In the genomic region with DNA sequence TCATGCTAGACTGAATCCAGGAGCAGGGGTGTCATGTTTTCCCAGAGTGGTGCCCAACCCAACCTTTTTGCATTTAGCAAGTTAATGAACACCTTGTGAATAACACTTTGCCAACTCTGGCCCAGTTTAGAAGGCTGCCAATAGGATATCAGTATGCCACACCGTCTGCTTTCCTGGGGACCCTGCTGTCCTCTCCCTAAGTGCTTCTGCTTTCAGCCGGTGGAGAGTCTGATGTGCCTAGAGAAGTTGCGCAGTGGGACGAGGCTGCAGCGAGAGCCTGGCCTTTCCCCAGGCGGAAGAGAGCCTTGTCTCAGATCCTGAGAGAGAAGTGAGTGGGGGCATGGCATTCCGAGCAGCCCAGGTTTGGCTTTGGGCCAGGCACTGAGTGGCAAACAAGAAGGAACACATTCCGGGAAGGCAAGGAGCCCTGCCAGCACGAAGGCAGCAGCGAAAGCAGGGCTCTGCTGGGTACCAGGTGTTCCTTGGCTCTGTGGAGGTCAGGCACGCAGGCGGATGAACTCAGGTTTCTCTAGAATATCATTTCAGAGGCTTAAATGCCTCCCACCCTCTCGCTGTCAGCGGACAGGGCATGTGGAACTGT, we compare ENCODE assay signal across 8 cellular contexts. TPM values are rescaled to one million over a fixed set of nuclear protein-coding genes. Genes with fewer than 3 reads are reported as not detected.
A peak's percentile ranks its signal among the peaks of the same experiment; 100 is the strongest.
DNase-seq lines count a peak whose midpoint lies in the region; ATAC-seq and TF ChIP-seq lines count a peak whose summit lies in the region.

No MANE protein-coding gene starts in this region.

- H3K9me2 ChIP-seq in hepatocyte (replicated peaks; ENCODE audit: insufficient read depth): no peaks in the 10 kb centered on the region

- H3K79me2 ChIP-seq in hepatocyte: no peaks in the 10 kb centered on the region

- H3K36me3 ChIP-seq in BJ (ENCODE audit: control insufficient read depth, insufficient read depth, low read length) (no peaks in the 10 kb centered on the region), MG63 (no peaks in the 10 kb centered on the region), hepatocyte (replicated peaks; ENCODE audit: insufficient read depth, low read depth) (no peaks in the 10 kb centered on the region)

- DNase-seq in BJ (ENCODE audit: low read depth) (no peak), MG63 (peak; percentile 37), amygdala (lab: John Stamatoyannopoulos, UW) (peak in 34 of 56 donors; percentile 7 to 75 (median 50)), hepatocyte (ENCODE audit: low spot score) (peak; percentile 64), germinal center (ENCODE audit: low spot score) (no peak)
- no peak for DNase-seq in stimulated activated CD4-positive, alpha-beta T cell treated with anti-CD3 and anti-CD28 coated beads, Interleukin-4, amount 100 ng/mL, for 24 hours

- H3K4me2 ChIP-seq in hepatocyte: peak overlapping the region; percentile 72

- CTCF ChIA-PET in BJ (lab: Yijun Ruan, JAX): interaction anchor here (0.7 to 2.2 kb wide), 11 partner anchors 8 to 412 kb away, joined by 3 to 18 read pairs (median 7); no protein-coding TSS in a partner anchor

- 51% methylated on average over 14 of the region's 14 CpGs for whole genome bisulfite sequencing in hepatocyte (ENCODE audit: low lambda C conversion rate, missing lambda C conversion rate)

- H2AFZ ChIP-seq in hepatocyte: peak overlapping the region; percentile 45

- no peaks in the 10 kb centered on the region for H3K27me3 ChIP-seq in BJ (ENCODE audit: control insufficient read depth, insufficient read depth, low read length)
- no peaks in the 10 kb centered on the region for H3K27me3 ChIP-seq in MG63
- no peaks in the 10 kb centered on the region for H3K27me3 ChIP-seq in hepatocyte

- H3K9me3 ChIP-seq in MG63 (no peaks in the 10 kb centered on the region), hepatocyte (ENCODE audit: low read depth) (no peaks in the 10 kb centered on the region)

- no peaks in the 10 kb centered on the region for H4K20me1 ChIP-seq in hepatocyte (ENCODE audit: insufficient read depth, poor library complexity, severe bottlenecking)

- peak overlapping the region; percentile 25 for H3K4me3 ChIP-seq in BJ (ENCODE audit: low read depth, low read length)
- H3K4me3 ChIP-seq in MG63: no peak overlapping the region; the same call in 1 of the 2 replicates
- H3K4me3 ChIP-seq in hepatocyte: no peak overlapping the region
- peak overlapping the region; percentile 21 to 47 (median 42) for H3K4me3 ChIP-seq in skin epidermis

- ATAC-seq in GM21423 (IDR thresholded peaks at IDR 0.05; ENCODE audit: unreplicated experiment): no peak

- POLR2A ChIA-PET in BJ (lab: Charles Lee): no interaction called here

- no peak for TF ChIP-seq CTCF in BJ (IDR thresholded peaks at IDR 0.05; ENCODE audit: insufficient read depth, low read depth, low read length)
- no peak for TF ChIP-seq CTCF in hepatocyte (IDR thresholded peaks at IDR 0.05; ENCODE audit: poor library complexity)

- H3K4me1 ChIP-seq in hepatocyte (ENCODE audit: insufficient read depth): peaks cover 11% of the 10 kb centered on the region

- H3K27ac ChIP-seq in hepatocyte (peak overlapping the region; percentile 20), skin epidermis (peak overlapping the region in 14 of 21 experiments; percentile 6 to 69 (median 47))

RNA-seq across cellular contexts. Expression of gene SENP8, which starts 36.9 kb away (rescaled TPM):
- polyA plus RNA-seq in BJ (2011; rRNA removed) (3.1 and 6.0 TPM in 2 replicates), hepatocyte (1.5 and 2.2 TPM in 2 replicates)
- polyA minus RNA-seq in BJ (2011; rRNA and poly(A)+ RNA removed): 4.9 and 5.8 TPM in 2 replicates
- 0.84 and 1.7 TPM in 2 replicates for total RNA-seq in MG63 (2014; rRNA removed; shearing (Covaris generic); ENCODE audit: low replicate concordance)
- 2.0 and 3.6 TPM in 2 replicates for total RNA-seq in hepatocyte

RNA-seq across cellular contexts. Expression of gene MYO9A, which starts 37.2 kb away (rescaled TPM):
- polyA plus RNA-seq in BJ (2011; rRNA removed): 13.1 and 16.4 TPM in 2 replicates
- 37.4 and 40.3 TPM in 2 replicates for polyA minus RNA-seq in BJ (2011; rRNA and poly(A)+ RNA removed)
- 21.1 and 22.6 TPM in 2 replicates for total RNA-seq in MG63 (2014; rRNA removed; shearing (Covaris generic); ENCODE audit: low replicate concordance)
- total RNA-seq in hepatocyte: 38.2 and 42.8 TPM in 2 replicates
- polyA plus RNA-seq in hepatocyte: 13.1 and 17.9 TPM in 2 replicates

RNA-seq across cellular contexts. Expression of gene GRAMD2A, which starts 42.5 kb away (rescaled TPM):
- 0.17 and 0.21 TPM in 2 replicates for polyA plus RNA-seq in BJ (2011; rRNA removed)
- 0.21 TPM in 1 of 2 replicates, not detected in the other for polyA minus RNA-seq in BJ (2011; rRNA and poly(A)+ RNA removed)
- total RNA-seq in MG63 (2014; rRNA removed; shearing (Covaris generic); ENCODE audit: low replicate concordance): not detected in 2 replicates
- 2.2 and 4.4 TPM in 2 replicates for total RNA-seq in hepatocyte
- polyA plus RNA-seq in hepatocyte: 4.6 and 7.9 TPM in 2 replicates

Comparison
In these comparisons a context has a peak if more than half of its experiments do, and no peak if none do; other contexts are left out.
1. DNase-seq: peak in MG63 (single experiment), amygdala (34 of 56) and hepatocyte (single experiment); none in BJ (single experiment), stimulated activated CD4-positive, alpha-beta T cell treated with anti-CD3 and anti-CD28 coated beads, Interleukin-4, amount 100 ng/mL, for 24 hours (single experiment) and germinal center (single experiment).
2. H3K4me3 ChIP-seq: peak in BJ (single experiment) and skin epidermis (7 of 7); none in MG63 (single experiment) and hepatocyte (single experiment).